25 cellular contexts compared by ENCODE assay signal in the genomic region with DNA sequence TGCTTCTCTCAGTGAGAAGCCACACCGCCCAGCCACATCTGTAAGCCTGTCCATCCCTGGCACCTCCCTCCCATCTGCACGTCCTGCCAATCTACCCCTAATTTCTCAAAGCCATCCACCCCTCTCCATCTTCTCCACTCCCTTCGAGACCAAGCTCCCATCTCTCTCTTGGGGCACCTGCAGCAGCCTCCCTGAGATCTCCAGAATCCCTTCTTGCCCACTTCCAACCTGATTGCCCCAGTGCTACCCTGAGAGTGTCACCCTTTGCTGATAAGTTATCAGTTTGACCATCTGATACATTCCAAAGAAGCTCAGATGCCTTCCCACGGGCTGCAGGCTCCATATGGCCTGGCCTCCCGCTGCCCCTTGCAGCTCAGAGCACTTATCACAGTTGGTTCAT.
"Had no signal": no experiment of that assay in that cellular context is flagged by ENCODE, and none has a peak within 500 bp of the region (broad histone marks: within the 10 kb centered on the region; RNA-seq: fewer than 3 reads in every experiment).

No MANE protein-coding gene starts in this region.

- H3K4me2 ChIP-seq: smooth muscle cell had no signal

- H3K9me3 Mint-ChIP-seq: immature natural killer cell; natural killer cell treated with Interleukin-12 subunit alpha and Interleukin-12 subunit beta and Interleukin-15 and Interleukin-18, amount 100 ng/mL, for 72 hours had no signal

- ATAC-seq: left colon; mucosa of descending colon; naive thymus-derived CD4-positive, alpha-beta T cell; natural killer cell treated with Interleukin-12 subunit alpha and Interleukin-12 subunit beta and Interleukin-15 and Interleukin-18, amount 100 ng/mL, for 72 hours; pancreas; right lobe of liver; stimulated activated naive B cell treated with anti-CD40 and anti-IgM and Interleukin-4, amounts not matched to agents 10 μg/mL and 1 μg/mL and 100 μg/mL, for 72 hours; stimulated activated naive CD8-positive, alpha-beta T cell treated with anti-CD3 and anti-CD28 coated beads, Interleukin-15, Interleukin-2, amounts not matched to agents 100 U/mL and 50 U/mL, for 24 hours had no signal

- H3K36me3 Mint-ChIP-seq: immature natural killer cell; natural killer cell treated with Interleukin-12 subunit alpha and Interleukin-12 subunit beta and Interleukin-15 and Interleukin-18, amount 100 ng/mL, for 72 hours; stimulated activated naive B cell treated with anti-CD40 and anti-IgM and Interleukin-4, amounts not matched to agents 10 μg/mL and 1 μg/mL and 100 μg/mL, for 72 hours had no signal

- H3K9me3 ChIP-seq: left ventricle myocardium inferior, mucosa of descending colon, pancreas, prostate gland, right lobe of liver, stomach, testis, thyroid gland, transverse colon, upper lobe of left lung had no signal

- DNase-seq: hypothalamus; immature natural killer cell; kidney; left colon; left ventricle myocardium inferior; midbrain; mucosa of descending colon; naive thymus-derived CD4-positive, alpha-beta T cell; nucleus accumbens; pancreas; retina; right lobe of liver; stimulated activated CD4-positive, alpha-beta T cell treated with anti-CD3 and anti-CD28 coated beads, Interleukin-1b, Interleukin-23, amount 100 ng/mL, for 48 hours; stimulated activated CD4-positive, alpha-beta T cell treated with anti-CD3 and anti-CD28 coated beads, Interleukin-4, amount 100 ng/mL, for 1 hour; stimulated activated naive B cell treated with anti-CD40 and anti-IgM and Interleukin-4, amounts not matched to agents 10 μg/mL and 1 μg/mL and 100 μg/mL, for 72 hours; stimulated activated naive CD8-positive, alpha-beta T cell treated with anti-CD3 and anti-CD28 coated beads, Interleukin-15, Interleukin-2, amounts not matched to agents 100 U/mL and 50 U/mL, for 24 hours; stomach; testis; thyroid gland; transverse colon; upper lobe of left lung had no signal

- H3K27me3 ChIP-seq: pancreas, right lobe of liver, stomach, testis, thyroid gland, transverse colon, upper lobe of left lung had no signal

- H3K27ac ChIP-seq: left ventricle myocardium inferior, pancreas, prostate gland, right lobe of liver, stomach, testis, thyroid gland, transverse colon, upper lobe of left lung had no signal

- H3K4me3 ChIP-seq: left ventricle myocardium inferior, lung, mucosa of descending colon, pancreas, prostate gland, right lobe of liver, smooth muscle cell, stomach, testis, thyroid gland, transverse colon, upper lobe of left lung had no signal

- H3K27ac Mint-ChIP-seq: immature natural killer cell; natural killer cell treated with Interleukin-12 subunit alpha and Interleukin-12 subunit beta and Interleukin-15 and Interleukin-18, amount 100 ng/mL, for 72 hours had no signal

- H3K4me1 ChIP-seq: pancreas, right lobe of liver, testis had no signal

- H3K36me3 ChIP-seq: left ventricle myocardium inferior, pancreas, prostate gland, right lobe of liver, stomach, thyroid gland, transverse colon, upper lobe of left lung had no signal

- H3K4me3 Mint-ChIP-seq: immature natural killer cell; naive thymus-derived CD4-positive, alpha-beta T cell; natural killer cell treated with Interleukin-12 subunit alpha and Interleukin-12 subunit beta and Interleukin-15 and Interleukin-18, amount 100 ng/mL, for 72 hours; stimulated activated naive B cell treated with anti-CD40 and anti-IgM and Interleukin-4, amounts not matched to agents 10 μg/mL and 1 μg/mL and 100 μg/mL, for 72 hours had no signal
